22 cellular contexts compared by ENCODE assay signal in genomic region chr17:79438045-79438444, GRCh38.
A peak's percentile ranks its signal among the peaks of the same experiment; 100 is the strongest.
DNase-seq lines count a peak whose midpoint lies in the region; ATAC-seq, FAIRE-seq and TF ChIP-seq lines count a peak whose summit lies in the region.
"Had no signal": no experiment of that assay in that cellular context is flagged by ENCODE, and none has a peak within 500 bp of the region (broad histone marks: within the 10 kb centered on the region; RNA-seq: fewer than 3 reads in every experiment).

No MANE protein-coding gene starts in this region.

- peaks cover 11% of the 10 kb centered on the region for H3K36me3 Mint-ChIP-seq in glutamatergic neuron (ENCODE audit: unreplicated experiment)
- no peaks in the 10 kb centered on the region for H3K36me3 Mint-ChIP-seq in progenitor cell of endocrine pancreas (ENCODE audit: insufficient read depth)

- no peaks in the 10 kb centered on the region for H3K79me2 ChIP-seq in HepG2 (ENCODE audit: insufficient read depth, low read length)

- no peak overlapping the region for H3K9ac ChIP-seq in HepG2 (ENCODE audit: insufficient read depth, low read depth, low read length)

- in situ Hi-C loops in HepG2 (cut with HindIII; ENCODE audit: extremely low pct_ligation_motif_present, low pct_unique_long_range_greater_than_20kb): no loop called here

- no peak overlapping the region for H2AFZ ChIP-seq in HepG2 (ENCODE audit: low read length)

- no peak for TF ChIP-seq RAD21 in HepG2 (CRISPR knock-in tag; IDR thresholded peaks at IDR 0.05)

- peak; percentile 33; the same call in 1 of the 3 replicates for ATAC-seq in HepG2
- ATAC-seq in right lobe of liver: no peak
- ATAC-seq: K562 had no signal

- H3K36me3 ChIP-seq in HepG2 (replicated peaks in 1 of 2; ENCODE audit: control insufficient read depth in 1 of 2, insufficient read depth in 2 of 2, low read length in 2 of 2) (no peaks in the 10 kb centered on the region), right lobe of liver (no peaks in the 10 kb centered on the region)
- H3K36me3 ChIP-seq: BE2C, MG63, Peyer's patch, SJCRH30 had no signal

- H3K4me1 Mint-ChIP-seq in glutamatergic neuron (ENCODE audit: low read depth, unreplicated experiment) (peaks cover 36% of the 10 kb centered on the region), progenitor cell of endocrine pancreas (ENCODE audit: low read depth) (peaks cover 9% of the 10 kb centered on the region)

- no peaks in the 10 kb centered on the region for H4K20me1 ChIP-seq in HepG2 (ENCODE audit: insufficient read depth, low read length)

- CTCF ChIA-PET in HepG2 (lab: Yijun Ruan, JAX; ENCODE audit: low intra/inter-chr PET ratio, low total read pairs): no interaction called here

- no peak overlapping the region for H3K4me2 ChIP-seq in HepG2 (ENCODE audit: low read depth, low read length)

- H3K27ac ChIP-seq in HepG2 (ENCODE audit: extremely low read length, insufficient read depth, low read length) (no peak overlapping the region), right lobe of liver (no peak overlapping the region)
- H3K27ac ChIP-seq: Peyer's patch, SJCRH30 had no signal

- H3K9me3 Mint-ChIP-seq in glutamatergic neuron (ENCODE audit: unreplicated experiment) (peaks cover 10% of the 10 kb centered on the region), progenitor cell of endocrine pancreas (ENCODE audit: low read depth) (peaks cover 3% of the 10 kb centered on the region)
- H3K9me3 Mint-ChIP-seq: CD4-positive, alpha-beta T cell had no signal

- TF ChIP-seq EP300 in HepG2 (IDR thresholded peaks at IDR 0.05; ENCODE audit: low read depth in 2 of 2, low read length in 2 of 2) (no peak), HepG2 (CRISPR knock-in tag; IDR thresholded peaks at IDR 0.05; ENCODE audit: borderline replicate concordance) (no peak)

- H3K4me1 ChIP-seq in HepG2 (ENCODE audit: insufficient read depth, low read length) (no peaks in the 10 kb centered on the region), right lobe of liver (no peaks in the 10 kb centered on the region)
- H3K4me1 ChIP-seq: BE2C, Peyer's patch, SJCRH30 had no signal

- POLR2A ChIA-PET in HepG2 (lab: Yijun Ruan, JAX): no interaction called here

- H3K27me3 Mint-ChIP-seq in glutamatergic neuron (ENCODE audit: unreplicated experiment) (peaks cover 16% of the 10 kb centered on the region), progenitor cell of endocrine pancreas (peaks cover 41% of the 10 kb centered on the region)

- H3K27me3 ChIP-seq in HepG2 (ENCODE audit: control insufficient read depth in 1 of 2, insufficient read depth in 2 of 2, low read length in 2 of 2): peaks cover 23 to 91% of the 10 kb centered on the region in 2 experiments
- no peaks in the 10 kb centered on the region for H3K27me3 ChIP-seq in right lobe of liver
- H3K27me3 ChIP-seq: Peyer's patch had no signal

- BruUV-seq in HepG2 (replicated peaks; lab: Mats Ljungman, UMichigan): no TSS peak

- TF ChIP-seq POLR2A in HepG2 (IDR thresholded peaks at IDR 0.05; ENCODE audit: insufficient read depth in 1 of 2, low read depth in 2 of 2, low read length in 2 of 2) (no peak), right lobe of liver (IDR thresholded peaks at IDR 0.05) (no peak)

- DNase-seq in HepG2 (ENCODE audit: low spot score) (no peak), right lobe of liver (no peak), NAMALWA (ENCODE audit: low spot score) (peak; percentile 12), glutamatergic neuron (no peak), progenitor cell of endocrine pancreas (ENCODE audit: low spot score, unreplicated experiment) (no peak), SK-N-DZ (ENCODE audit: low spot score) (no peak), ureter (ENCODE audit: low spot score) (no peak), superior temporal gyrus (ENCODE audit: extremely low spot score) (no peak)
- DNase-seq: BE2C; CD4-positive, alpha-beta T cell; COR-L47; DND-41; MG63; NCI-H1092; NCI-H1436; NCI-H2029; NCI-H2227 treated with DMSO at 0.1 percent for 48 hours; NCI-H510A; Peyer's patch; SJCRH30 had no signal

- H3K27ac Mint-ChIP-seq in glutamatergic neuron (ENCODE audit: unreplicated experiment) (no peak overlapping the region), progenitor cell of endocrine pancreas (no peak overlapping the region)
- H3K27ac Mint-ChIP-seq: CD4-positive, alpha-beta T cell had no signal

- H3K4me3 ChIP-seq in HepG2 (replicated peaks in 1 of 3; ENCODE audit: insufficient read depth in 1 of 3, low read depth in 2 of 3, low read length in 3 of 3) (no peak overlapping the region), right lobe of liver (no peak overlapping the region)
- H3K4me3 ChIP-seq: K562, MG63, Peyer's patch, SJCRH30 had no signal

- H3K4me3 Mint-ChIP-seq in glutamatergic neuron (ENCODE audit: unreplicated experiment) (peak overlapping the region; percentile 41), progenitor cell of endocrine pancreas (ENCODE audit: low read depth) (no peak overlapping the region)
- H3K4me3 Mint-ChIP-seq: CD4-positive, alpha-beta T cell had no signal

- 7% methylated on average over 4 of the region's 4 CpGs for WGBS in HepG2 (ENCODE audit: low lambda C conversion rate)
- 40% methylated on average over 3 of the region's 4 CpGs for WGBS in right lobe of liver (ENCODE audit: insufficient coverage, low coverage, low lambda C conversion rate, missing lambda C conversion rate)

- no peak for TF ChIP-seq CTCF in HepG2 (CRISPR knock-in tag; IDR thresholded peaks at IDR 0.05)
- TF ChIP-seq CTCF in right lobe of liver (IDR thresholded peaks at IDR 0.05): no peak
- TF ChIP-seq CTCF in glutamatergic neuron (IDR thresholded peaks at IDR 0.05; ENCODE audit: partially characterized antibody, unreplicated experiment): no peak
- TF ChIP-seq CTCF in progenitor cell of endocrine pancreas (IDR thresholded peaks at IDR 0.05; ENCODE audit: unreplicated experiment): peak; percentile 18

- intact Hi-C loops in HepG2 (cut with micrococcal nuclease; ENCODE audit: unreplicated experiment): no loop called here
- intact Hi-C loops in right lobe of liver (cut with DNase I): no loop called here

- H3K9me3 ChIP-seq in HepG2 (ENCODE audit: low read length) (no peaks in the 10 kb centered on the region), right lobe of liver (no peaks in the 10 kb centered on the region)
- H3K9me3 ChIP-seq: BE2C, MG63, Peyer's patch had no signal

- FAIRE-seq in HepG2 (lab: Jason Lieb, UNC): no peak
- FAIRE-seq: GM12891, K562 had no signal

TF ChIP-seq in HepG2, 621 proteins besides CTCF, POLR2A, EP300 and RAD21:
- no peak for TF ChIP-seq ZFX (CRISPR knock-in tag; IDR thresholded peaks at IDR 0.05; ENCODE audit: low read depth)
- TF ChIP-seq ZNF367 (CRISPR knock-in tag; IDR thresholded peaks at IDR 0.05; ENCODE audit: borderline replicate concordance): no peak
- TF ChIP-seq AGO1 (IDR thresholded peaks at IDR 0.05; ENCODE audit: low read depth, low read length, poor library complexity, severe bottlenecking): no peak
- no peak for TF ChIP-seq ZNF674 (CRISPR knock-in tag; IDR thresholded peaks at IDR 0.05; ENCODE audit: low read depth)
